Comparison of ENCODE assay signal across 35 cellular contexts in the genomic region with DNA sequence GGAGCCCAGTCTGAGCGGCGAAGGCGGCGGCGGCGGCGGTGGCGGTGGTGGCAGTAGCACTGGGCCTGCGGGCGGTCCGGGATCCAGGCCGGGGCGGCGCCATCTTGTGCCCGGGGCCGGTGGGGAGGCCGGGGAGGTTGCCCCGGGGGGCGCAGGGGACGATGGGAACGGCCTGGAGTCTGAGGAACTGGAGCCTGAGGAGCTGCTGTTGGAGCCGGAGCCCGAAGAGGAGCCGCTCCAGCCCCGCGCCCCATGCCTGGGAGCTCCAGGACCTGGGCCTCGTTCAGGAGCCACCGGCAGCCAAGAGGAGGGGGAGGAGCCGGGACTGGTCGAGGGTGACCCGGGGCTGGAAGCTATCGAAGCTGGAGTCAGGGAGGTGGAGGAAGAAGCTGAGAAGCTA.
"Had no signal": no experiment of that assay in that cellular context is flagged by ENCODE, and none has a peak within 500 bp of the region (broad histone marks: within the 10 kb centered on the region; RNA-seq: fewer than 3 reads in every experiment).

No MANE protein-coding gene starts in this region.

- H3K36me3 ChIP-seq: breast epithelium had no signal

- DNase-seq: activated B cell treated with CpG ODN at 0.5 μM for 24 hours; activated CD4-positive, alpha-beta memory T cell treated with anti-CD3 and anti-CD28 coated beads for 36 hours; activated CD4-positive, alpha-beta T cell treated with anti-CD3 and anti-CD28 coated beads for 4 hours; activated CD4-positive, alpha-beta T cell treated with anti-CD3 and anti-CD28 coated beads, Interleukin-2, amount 10 ng/mL, durations not matched to agents 24 days and 14 days; activated CD4-positive, alpha-beta T cell treated with anti-CD3 and anti-CD28 coated beads, Interleukin-2, amount 50 U/mL, for 1 hour; activated CD4-positive, alpha-beta T cell treated with anti-CD3 and anti-CD28 coated beads, Interleukin-2, amount 50 U/mL, for 4 hours; activated CD4-positive, CD25-positive, alpha-beta regulatory T cell treated with anti-CD3 and anti-CD28 coated beads, Interleukin-2, amount 50 U/mL, for 72 hours; activated CD8-positive, alpha-beta memory T cell treated with anti-CD3 and anti-CD28 coated beads, Interleukin-2, amount 50 U/mL, for 4 hours; activated CD8-positive, alpha-beta T cell treated with anti-CD3 and anti-CD28 coated beads for 36 hours; activated effector memory CD4-positive, alpha-beta T cell treated with anti-CD3 and anti-CD28 coated beads, Interleukin-2, amount 50 U/mL, for 16 hours; activated gamma-delta T cell treated with Interleukin-2 at 50 U/mL for 16 hours; activated naive CD4-positive, alpha-beta T cell; activated naive CD4-positive, alpha-beta T cell treated with anti-CD3 and anti-CD28 coated beads for 36 hours; activated naive CD4-positive, alpha-beta T cell treated with anti-CD3 and anti-CD28 coated beads, Interleukin-2, amount 50 U/mL, for 16 hours; activated naive CD8-positive, alpha-beta T cell treated with anti-CD3 and anti-CD28 coated beads for 36 hours; activated T-cell treated with anti-CD3 and anti-CD28 coated beads for 4 hours; activated T-cell treated with anti-CD3 and anti-CD28 coated beads, Interleukin-2, amount 50 U/mL, for 1 hour; activated T-cell treated with anti-CD3 and anti-CD28 coated beads, Interleukin-2, amount 50 U/mL, for 4 hours; activated T-cell treated with anti-CD3 and anti-CD28 coated beads, Interleukin-2, amount 50 U/mL, for 72 hours; adrenal gland; amniotic stem cell; aorta; body of pancreas; brain microvascular endothelial cell; central memory CD4-positive, alpha-beta T cell; T-helper 1 cell; T-helper 2 cell; T-helper 9 cell had no signal

- H3K27ac Mint-ChIP-seq: activated B cell treated with CpG ODN at 0.5 μM for 24 hours; activated CD4-positive, alpha-beta memory T cell treated with anti-CD3 and anti-CD28 coated beads for 36 hours; activated CD4-positive, alpha-beta T cell treated with anti-CD3 and anti-CD28 coated beads, Interleukin-2, amount 10 ng/mL, durations not matched to agents 24 days and 14 days; activated CD8-positive, alpha-beta T cell treated with anti-CD3 and anti-CD28 coated beads for 36 hours; activated naive CD4-positive, alpha-beta T cell treated with anti-CD3 and anti-CD28 coated beads for 36 hours; activated naive CD4-positive, alpha-beta T cell treated with anti-CD3 and anti-CD28 coated beads, Interleukin-2, amount 50 U/mL, for 72 hours; activated naive CD8-positive, alpha-beta T cell treated with anti-CD3 and anti-CD28 coated beads for 36 hours; activated T-helper 1 cell treated with anti-CD3 and anti-CD28 coated beads, Interleukin-12 subunit alpha, Interleukin-12 subunit beta, Interleukin-2, Interleukin-4 antibody, amounts not matched to agents 30 ng/mL and 10 ng/mL and 1 ng/mL, durations not matched to agents 14 hours and 24 hours and 36 hours; activated T-helper 17 cell treated with anti-CD3 and anti-CD28 coated beads, Interleukin-2, amount 50 U/mL, for 72 hours; T-helper 1 cell treated with Interleukin-12 subunit alpha and Interleukin-12 subunit beta and Interleukin-4 antibody, amounts not matched to agents 30 μg/mL and 1 μg/mL, for 36 hours; T-helper 2 cell treated with Interferon-gamma antibody and Interleukin-4, amounts not matched to agents 5 μg/mL and 100 μg/mL, for 36 hours had no signal

- H3K4me1 Mint-ChIP-seq: activated B cell treated with CpG ODN at 0.5 μM for 24 hours; activated CD4-positive, alpha-beta T cell treated with anti-CD3 and anti-CD28 coated beads, Interleukin-2, amount 10 ng/mL, durations not matched to agents 24 days and 14 days; activated naive CD8-positive, alpha-beta T cell treated with anti-CD3 and anti-CD28 coated beads for 36 hours; activated T-helper 17 cell treated with anti-CD3 and anti-CD28 coated beads, Interleukin-2, amount 50 U/mL, for 72 hours had no signal

- H3K27ac ChIP-seq: adrenal gland, body of pancreas, brain microvascular endothelial cell, breast epithelium, VCaP had no signal

- H3K9me3 ChIP-seq: adrenal gland had no signal

- H3K4me3 ChIP-seq: adrenal gland, body of pancreas, breast epithelium had no signal

- H3K27me3 ChIP-seq: adrenal gland, body of pancreas, brain microvascular endothelial cell, breast epithelium had no signal

- H3K4me1 ChIP-seq: adrenal gland, body of pancreas, breast epithelium had no signal

- ATAC-seq: activated CD8-positive, alpha-beta T cell treated with anti-CD3 and anti-CD28 coated beads for 36 hours; activated naive CD4-positive, alpha-beta T cell treated with anti-CD3 and anti-CD28 coated beads, Interleukin-2, amount 50 U/mL, for 72 hours; activated T-cell treated with anti-CD3 and anti-CD28 coated beads, Interleukin-2, amount 50 U/mL, for 4 hours; activated T-cell treated with anti-CD3 and anti-CD28 coated beads, Interleukin-2, amount 50 U/mL, for 72 hours; activated T-helper 17 cell treated with anti-CD3 and anti-CD28 coated beads, Interleukin-2, amount 50 U/mL, for 72 hours; body of pancreas had no signal

- H3K4me3 Mint-ChIP-seq: activated B cell treated with CpG ODN at 0.5 μM for 24 hours; activated CD4-positive, alpha-beta memory T cell treated with anti-CD3 and anti-CD28 coated beads for 36 hours; activated CD4-positive, alpha-beta T cell treated with anti-CD3 and anti-CD28 coated beads, Interleukin-2, amount 10 ng/mL, durations not matched to agents 24 days and 14 days; activated CD8-positive, alpha-beta T cell treated with anti-CD3 and anti-CD28 coated beads for 36 hours; activated naive CD4-positive, alpha-beta T cell treated with anti-CD3 and anti-CD28 coated beads for 36 hours; activated naive CD8-positive, alpha-beta T cell treated with anti-CD3 and anti-CD28 coated beads for 36 hours; activated T-cell treated with anti-CD3 and anti-CD28 coated beads, Interleukin-2, amount 50 U/mL, for 4 hours; activated T-cell treated with anti-CD3 and anti-CD28 coated beads, Interleukin-2, amount 50 U/mL, for 72 hours; activated T-helper 1 cell treated with anti-CD3 and anti-CD28 coated beads, Interleukin-12 subunit alpha, Interleukin-12 subunit beta, Interleukin-2, Interleukin-4 antibody, amounts not matched to agents 30 ng/mL and 10 ng/mL and 1 ng/mL, durations not matched to agents 14 hours and 24 hours and 36 hours; activated T-helper 17 cell treated with anti-CD3 and anti-CD28 coated beads, Interleukin-2, amount 50 U/mL, for 72 hours; T-helper 1 cell treated with Interleukin-12 subunit alpha and Interleukin-12 subunit beta and Interleukin-4 antibody, amounts not matched to agents 30 μg/mL and 1 μg/mL, for 36 hours; T-helper 2 cell treated with Interferon-gamma antibody and Interleukin-4, amounts not matched to agents 5 μg/mL and 100 μg/mL, for 36 hours had no signal

- H3K27me3 Mint-ChIP-seq: activated B cell treated with CpG ODN at 0.5 μM for 24 hours; activated CD4-positive, alpha-beta memory T cell treated with anti-CD3 and anti-CD28 coated beads for 36 hours; activated CD4-positive, alpha-beta T cell treated with anti-CD3 and anti-CD28 coated beads, Interleukin-2, amount 10 ng/mL, durations not matched to agents 24 days and 14 days; activated CD8-positive, alpha-beta T cell treated with anti-CD3 and anti-CD28 coated beads for 36 hours; activated naive CD8-positive, alpha-beta T cell treated with anti-CD3 and anti-CD28 coated beads for 36 hours; activated T-helper 17 cell treated with anti-CD3 and anti-CD28 coated beads, Interleukin-2, amount 50 U/mL, for 72 hours had no signal
